ENCODE assay signal across 1 cellular context in genomic region chr10:33795529-33795928, GRCh38.
TF ChIP-seq lines count a peak whose summit lies in the region.

No MANE protein-coding gene starts in this region.

TF ChIP-seq in GM12878, 131 proteins besides CTCF, POLR2A, EP300 and RAD21 (continued from another document):
- TF ChIP-seq REST (IDR thresholded peaks at IDR 0.05; ENCODE audit: low read depth, low read length) (no peak), CREM (IDR thresholded peaks at IDR 0.05; ENCODE audit: low read depth) (no peak), SKIL (IDR thresholded peaks at IDR 0.05; ENCODE audit: low read depth, poor library complexity, severe bottlenecking) (no peak), NFIC (IDR thresholded peaks at IDR 0.05; ENCODE audit: low read depth, low read length) (no peak), HDGF (IDR thresholded peaks at IDR 0.05) (no peak), RCOR1 (conservative IDR thresholded peaks at IDR 0.05; ENCODE audit: low read depth, low read length) (no peak), SRF (IDR thresholded peaks at IDR 0.05; ENCODE audit: low read depth in 2 of 2, low read length in 2 of 2) (no peak), HDAC6 (IDR thresholded peaks at IDR 0.05; ENCODE audit: unreplicated experiment) (no peak), SUPT20H (IDR thresholded peaks at IDR 0.05; ENCODE audit: borderline replicate concordance, control insufficient read depth, low read depth, low read length) (no peak), JUNB (IDR thresholded peaks at IDR 0.05) (no peak), E4F1 (IDR thresholded peaks at IDR 0.05; ENCODE audit: borderline replicate concordance, partially characterized antibody) (no peak), NFYA (IDR thresholded peaks at IDR 0.05; ENCODE audit: borderline replicate concordance, low read depth, low read length) (no peak), CBX5 (IDR thresholded peaks at IDR 0.05; ENCODE audit: low read depth) (no peak), KAT2A (conservative IDR thresholded peaks at IDR 0.05; ENCODE audit: control insufficient read depth, low read depth, low read length) (no peak), PRDM15 (CRISPR knock-in tag; IDR thresholded peaks at IDR 0.05) (no peak)
